1 cellular context compared by ENCODE assay signal in the genomic region with DNA sequence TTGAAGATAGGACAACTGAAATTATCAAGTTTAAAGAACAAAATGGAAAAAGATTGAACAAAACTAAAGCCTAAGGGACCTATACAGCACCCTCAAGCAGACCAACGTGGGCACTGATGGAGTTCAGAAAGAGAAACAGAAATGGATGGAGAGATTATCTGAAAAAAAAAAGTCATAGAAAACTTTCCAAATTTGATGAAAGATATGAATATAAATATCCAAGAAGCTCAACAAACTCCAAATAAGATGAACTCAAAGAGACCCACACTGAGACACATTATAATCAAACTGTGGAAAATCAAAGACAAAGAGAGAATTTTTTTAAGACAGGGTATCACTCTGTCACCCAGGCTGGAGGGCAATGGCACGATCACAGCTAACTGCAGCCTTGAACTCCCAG.
"Had no signal": no experiment of that assay in that cellular context is flagged by ENCODE, and none has a peak within 500 bp of the region (broad histone marks: within the 10 kb centered on the region; RNA-seq: fewer than 3 reads in every experiment).

No MANE protein-coding gene starts in this region.

- H3K4me3 ChIP-seq: MG63 had no signal

- H3K9me3 ChIP-seq: MG63 had no signal

- H3K36me3 ChIP-seq: MG63 had no signal
